8 cellular contexts compared by ENCODE assay signal in the genomic region with DNA sequence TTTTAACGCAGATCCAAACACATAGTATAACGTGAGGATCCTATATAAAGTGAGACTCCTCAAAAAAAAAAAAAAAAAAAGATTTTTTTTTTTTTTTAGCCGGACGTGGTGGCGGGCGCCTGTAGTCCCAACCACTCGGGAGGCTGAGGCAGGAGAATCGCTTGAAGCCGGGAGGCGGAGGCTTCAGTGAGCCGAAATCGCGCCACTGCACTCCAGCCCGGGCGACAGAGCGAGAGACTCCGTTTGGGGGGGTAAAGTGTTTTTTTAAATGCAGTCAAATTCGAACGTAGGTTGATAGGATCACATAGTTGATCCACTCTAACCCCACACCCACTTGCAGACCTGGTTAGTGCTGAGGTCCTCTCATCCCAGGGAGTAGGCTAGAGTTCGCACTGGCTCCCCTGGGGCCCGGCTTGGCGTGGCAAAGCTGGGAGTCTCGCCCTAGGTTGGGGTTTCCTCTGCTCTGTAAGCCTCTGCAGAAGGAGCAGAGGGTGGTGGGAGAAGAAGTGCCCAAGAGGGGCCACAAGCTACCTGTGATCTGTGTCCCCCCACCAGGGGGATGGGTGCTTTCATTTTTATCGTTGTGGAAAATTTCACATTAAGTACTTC. TPM values are rescaled to one million over a fixed set of nuclear protein-coding genes. Genes with fewer than 3 reads are reported as not detected.
DNase-seq lines count a peak whose midpoint lies in the region; ATAC-seq, FAIRE-seq and TF ChIP-seq lines count a peak whose summit lies in the region.

No MANE protein-coding gene starts in this region.

- intact Hi-C loops in Right ventricle myocardium superior (cut with DNase I) (no loop called here), right lobe of liver (cut with DNase I) (no loop called here)

- no peak for TF ChIP-seq EP300 in upper lobe of left lung (IDR thresholded peaks at IDR 0.05)

- DNase-seq in cardiac muscle cell (ENCODE audit: low read depth in 1 of 2, low spot score in 1 of 2) (no peak), Right ventricle myocardium superior (no peak), astrocyte of the cerebellum (ENCODE audit: low read depth) (no peak), right lobe of liver (no peak), upper lobe of left lung (peak in 1 of 2 donors; percentile 54), caudate nucleus (lab: John Stamatoyannopoulos, UW) (no peak), urothelium cell line (ENCODE audit: low spot score) (no peak)

- H3K36me3 ChIP-seq in cardiac muscle cell = no peaks in the 10 kb centered on the region
- H3K36me3 ChIP-seq in right lobe of liver = no peaks in the 10 kb centered on the region
- no peaks in the 10 kb centered on the region for H3K36me3 ChIP-seq in upper lobe of left lung

- TF ChIP-seq CTCF in cardiac muscle cell (IDR thresholded peaks at IDR 0.05; ENCODE audit: low read depth, low read length) = no peak
- TF ChIP-seq CTCF in astrocyte of the cerebellum (IDR thresholded peaks at IDR 0.05; ENCODE audit: low read depth, low read length, missing control alignments) = no peak
- peak in 1 of 4 donors; percentile 2 for TF ChIP-seq CTCF in right lobe of liver (IDR thresholded peaks at IDR 0.05)
- TF ChIP-seq CTCF in upper lobe of left lung (IDR thresholded peaks at IDR 0.05) = no peak

- peaks cover 2% of the 10 kb centered on the region for H3K27me3 ChIP-seq in cardiac muscle cell
- H3K27me3 ChIP-seq in right lobe of liver = no peaks in the 10 kb centered on the region
- H3K27me3 ChIP-seq in upper lobe of left lung = peaks cover 0 to 2% (median 0%) of the 10 kb centered on the region in 4 donors

- WGBS in right lobe of liver (ENCODE audit: insufficient coverage, low coverage, low lambda C conversion rate, missing lambda C conversion rate) = 18% methylated on average over 6 of the region's 24 CpGs
- WGBS in upper lobe of left lung, 2 donors = 22 to 27% methylated on average over 22 to 24 of the region's 24 CpGs

- H3K4me1 ChIP-seq in cardiac muscle cell (ENCODE audit: low read depth) = peaks cover 6% of the 10 kb centered on the region
- peaks cover 0 to 10% (median 5%) of the 10 kb centered on the region in 4 donors for H3K4me1 ChIP-seq in right lobe of liver
- peaks cover 15 to 24% (median 18%) of the 10 kb centered on the region in 4 donors for H3K4me1 ChIP-seq in upper lobe of left lung

- FAIRE-seq in urothelium cell line (lab: Jason Lieb, UNC) = no peak

- in situ Hi-C loops in astrocyte of the cerebellum (cut with HindIII; ENCODE audit: low sequenced_read_pairs) = no loop called here

- no peaks in the 10 kb centered on the region for H3K9me3 ChIP-seq in cardiac muscle cell (ENCODE audit: low read depth)
- no peaks in the 10 kb centered on the region for H3K9me3 ChIP-seq in right lobe of liver
- H3K9me3 ChIP-seq in upper lobe of left lung = no peaks in the 10 kb centered on the region

- ATAC-seq in Right ventricle myocardium superior (ENCODE audit: poor library complexity) (no peak), right lobe of liver (no peak), upper lobe of left lung (ENCODE audit: low FRiP score in 2 of 2) (no peak), HG03460 (IDR thresholded peaks at IDR 0.05; ENCODE audit: unreplicated experiment) (no peak)

- H3K4me3 ChIP-seq in cardiac muscle cell (peak overlapping the region; percentile 83), astrocyte of the cerebellum (ENCODE audit: low read depth, low read length) (peak overlapping the region; percentile 62), right lobe of liver (peak overlapping the region; percentile 31 to 61 (median 56)), upper lobe of left lung (peak overlapping the region in 3 of 4 donors; percentile 57 to 70 (median 67))

- TF ChIP-seq POLR2A in right lobe of liver (IDR thresholded peaks at IDR 0.05) = no peak
- TF ChIP-seq POLR2A in upper lobe of left lung (IDR thresholded peaks at IDR 0.05) = no peak

- H3K27ac ChIP-seq in cardiac muscle cell (peak overlapping the region; percentile 57), right lobe of liver (no peak overlapping the region), upper lobe of left lung (peak overlapping the region; percentile 64 to 85 (median 70)), caudate nucleus (ENCODE audit: low read depth, low read length) (no peak overlapping the region)

RNA-seq across cellular contexts. Expression of a gene that starts 6.5 kb away (rescaled TPM):
- total RNA-seq in cardiac muscle cell = 3.1 TPM in 1 of 2 replicates, not detected in the other
- not detected in 2 replicates for polyA plus RNA-seq in cardiac muscle cell
- not detected for total RNA-seq in Right ventricle myocardium superior
- total RNA-seq in right lobe of liver = not detected
- 1 to 10 TPM in 2 of 6 donors, under 1 TPM in 1, not detected in 3; 0.27 to 5.2 (median 2.0) TPM for total RNA-seq in upper lobe of left lung

RNA-seq across cellular contexts. Expression of a gene that starts 6.5 kb away (rescaled TPM):
- total RNA-seq in cardiac muscle cell (15.6 and 37.9 TPM in 2 replicates), Right ventricle myocardium superior (16.1 TPM), right lobe of liver (10 to 100 TPM in 1 of 6 experiments, 1 to 10 TPM in 5; 5.6 to 12.1 (median 6.6) TPM), upper lobe of left lung (10 to 100 TPM in 4 of 6 donors, 1 to 10 TPM in 2; 7.4 to 31.0 (median 13.1) TPM)
- polyA plus RNA-seq in cardiac muscle cell = 16.0 and 18.6 TPM in 2 replicates

RNA-seq across cellular contexts. Expression of a gene that starts 14.9 kb away (rescaled TPM):
- total RNA-seq in cardiac muscle cell (1,551 and 1,738 TPM in 2 replicates), Right ventricle myocardium superior (481 TPM), right lobe of liver (100 to 1,000 TPM; 274 to 637 (median 304) TPM), upper lobe of left lung (1,000 to 10,000 TPM in 1 of 6 donors, 100 to 1,000 TPM in 5; 291 to 1,408 (median 829) TPM)
- 643 and 656 TPM in 2 replicates for polyA plus RNA-seq in cardiac muscle cell

RNA-seq across cellular contexts. Expression of a gene that starts 21.1 kb away (rescaled TPM):
- total RNA-seq in cardiac muscle cell = 9.1 and 12.6 TPM in 2 replicates
- polyA plus RNA-seq in cardiac muscle cell = 7.6 and 8.9 TPM in 2 replicates
- total RNA-seq in Right ventricle myocardium superior = 0.13 TPM
- total RNA-seq in right lobe of liver = 1 to 10 TPM; 1.7 to 3.9 (median 2.4) TPM
- total RNA-seq in upper lobe of left lung = 1 to 10 TPM; 1.8 to 9.4 (median 3.7) TPM

RNA-seq across cellular contexts. Expression of a gene that starts 38.0 kb away (rescaled TPM):
- total RNA-seq in cardiac muscle cell (not detected in 2 replicates), Right ventricle myocardium superior (4.6 TPM), right lobe of liver (1 to 10 TPM in 3 of 6 experiments, under 1 TPM in 3; 0.75 to 2.8 (median 1.0) TPM), upper lobe of left lung (10 to 100 TPM in 1 of 6 donors, 1 to 10 TPM in 5; 3.5 to 18.9 (median 5.0) TPM)
- 1.1 and 1.4 TPM in 2 replicates for polyA plus RNA-seq in cardiac muscle cell

Comparison
In these comparisons a context has a peak if more than half of its experiments do, and no peak if none do; other contexts are left out.
1. H3K27ac ChIP-seq: peak in cardiac muscle cell (single experiment) and upper lobe of left lung (4 of 4); none in right lobe of liver (0 of 3) and caudate nucleus (single experiment).
2. Peak in every context shown above with its lines, with median percentiles within 50 percentile points of each other: H3K4me3 ChIP-seq.